In genomic region chr6:129807141-129807540, GRCh38 we compare ENCODE assay signal across 9 cellular contexts. TPM values are rescaled to one million over a fixed set of nuclear protein-coding genes. Genes with fewer than 3 reads are reported as not detected.
"Had no signal": no experiment of that assay in that cellular context is flagged by ENCODE, and none has a peak within 500 bp of the region (broad histone marks: within the 10 kb centered on the region; RNA-seq: fewer than 3 reads in every experiment).

No MANE protein-coding gene starts in this region.

RNA-seq across cellular contexts. Expression of gene TMEM244, which starts 54.0 kb away (rescaled TPM):
- total RNA-seq: OCI-LY7, PC-3, PC-9, Peyer's patch, Right ventricle myocardium inferior, Right ventricle myocardium superior, SJCRH30, SJSA1, SK-MEL-5 had no signal
